Comparison of ENCODE assay signal across 8 cellular contexts in genomic region chr6:36875250-36875633, GRCh38. TPM values are rescaled to one million over a fixed set of nuclear protein-coding genes. Genes with fewer than 3 reads are reported as not detected.
DNase-seq lines count a peak whose midpoint lies in the region; ATAC-seq and TF ChIP-seq lines count a peak whose summit lies in the region.

No MANE protein-coding gene starts in this region.

- CTCF ChIA-PET in CD4-positive, alpha-beta T cell (lab: Charles Lee): interaction anchor here (0.8 to 4.0 kb wide), 8 partner anchors 8 to 296 kb away, joined by 3 to 56 read pairs (median 4); partner anchors contain the start of genes C6orf89 and MTCH1
- CTCF ChIA-PET in HEK293T (lab: Yijun Ruan, JAX): interaction anchor here (1.0 to 2.7 kb wide), 5 partner anchors 10 to 143 kb away, joined by 3 to 13 read pairs (median 9); partner anchors contain the start of gene C6orf89

- H3K27me3 Mint-ChIP-seq in CD4-positive, alpha-beta T cell: peaks cover 17% of the 10 kb centered on the region
- peaks cover 19 to 26% of the 10 kb centered on the region in 2 donors for H3K27me3 Mint-ChIP-seq in effector memory CD8-positive, alpha-beta T cell

- H3K9me3 Mint-ChIP-seq in CD4-positive, alpha-beta T cell: no peaks in the 10 kb centered on the region
- no peaks in the 10 kb centered on the region for H3K9me3 Mint-ChIP-seq in effector memory CD8-positive, alpha-beta T cell

- H3K4me1 ChIP-seq in neuron (ENCODE audit: insufficient read depth, low read length): peaks cover 19% of the 10 kb centered on the region

- H3K27ac Mint-ChIP-seq in CD4-positive, alpha-beta T cell: peak overlapping the region; percentile 95
- H3K27ac Mint-ChIP-seq in effector memory CD8-positive, alpha-beta T cell: peak overlapping the region; percentile 96

- peak overlapping the region; percentile 55 for H2AFZ ChIP-seq in neuron (ENCODE audit: low read depth, low read length)

- peak overlapping the region; percentile 87 for H3K4me3 ChIP-seq in neuron (ENCODE audit: low read length)

- H3K4me1 Mint-ChIP-seq in CD4-positive, alpha-beta T cell (ENCODE audit: low read depth): peaks cover 41% of the 10 kb centered on the region
- H3K4me1 Mint-ChIP-seq in effector memory CD8-positive, alpha-beta T cell (ENCODE audit: low read depth in 2 of 2): peaks cover 16 to 25% of the 10 kb centered on the region in 2 donors

- H3K27me3 ChIP-seq in CD4-positive, alpha-beta T cell (ENCODE audit: control insufficient read depth, insufficient read depth, low read length): no peaks in the 10 kb centered on the region
- H3K27me3 ChIP-seq in neuron (ENCODE audit: insufficient read depth, low read length): no peaks in the 10 kb centered on the region

- TF ChIP-seq CTCF in CD4-positive, alpha-beta T cell (IDR thresholded peaks at IDR 0.05): no peak

- peak overlapping the region; percentile 80 for H3K27ac ChIP-seq in CD4-positive, alpha-beta T cell (ENCODE audit: low read depth, low read length)

- no peak for DNase-seq in CD4-positive, alpha-beta T cell
- peak; percentile 50 for DNase-seq in NCI-H69 (lab: John Stamatoyannopoulos, UW)
- no peak for DNase-seq in effector memory CD8-positive, alpha-beta T cell
- no peak for DNase-seq in HEK293T (ENCODE audit: extremely low spot score)
- no peak for DNase-seq in central memory CD4-positive, alpha-beta T cell

- no peak for ATAC-seq in CD4-positive, alpha-beta T cell (ENCODE audit: poor library complexity)
- ATAC-seq in effector memory CD8-positive, alpha-beta T cell (replicated peaks): no peak
- no peak for ATAC-seq in GM19324 (IDR thresholded peaks at IDR 0.05; ENCODE audit: low FRiP score, unreplicated experiment)
- no peak for ATAC-seq in GM21360 (IDR thresholded peaks at IDR 0.05; ENCODE audit: unreplicated experiment)

- peaks cover 24% of the 10 kb centered on the region for H3K36me3 Mint-ChIP-seq in CD4-positive, alpha-beta T cell (ENCODE audit: low read depth)
- H3K36me3 Mint-ChIP-seq in effector memory CD8-positive, alpha-beta T cell (ENCODE audit: insufficient read depth): peaks cover 14% of the 10 kb centered on the region

- peaks cover 18% of the 10 kb centered on the region for H3K36me3 ChIP-seq in neuron (ENCODE audit: insufficient read depth, low read length)

- POLR2A ChIA-PET in CD4-positive, alpha-beta T cell (lab: Charles Lee): interaction anchor here (0.7 to 3.5 kb wide), 15 partner anchors 10 to 557 kb away, joined by 3 to 54 read pairs (median 6); partner anchors contain the start of genes C6orf89, CMTR1, MTCH1 and PI16
- POLR2A ChIA-PET in HEK293T (lab: Yijun Ruan, JAX): interaction anchor here (0.7 to 4.1 kb wide), 24 partner anchors 10 to 558 kb away, joined by 3 to 70 read pairs (median 4); partner anchors contain the start of genes C6orf89, CMTR1 and MTCH1

- H3K4me3 Mint-ChIP-seq in CD4-positive, alpha-beta T cell: peak overlapping the region; percentile 95
- H3K4me3 Mint-ChIP-seq in effector memory CD8-positive, alpha-beta T cell: peak overlapping the region; percentile 92 to 96

- H3K9me3 ChIP-seq in CD4-positive, alpha-beta T cell (ENCODE audit: control insufficient read depth, low read length): no peaks in the 10 kb centered on the region
- H3K9me3 ChIP-seq in neuron (ENCODE audit: low read length): no peaks in the 10 kb centered on the region

- intact Hi-C loops in CD4-positive, alpha-beta T cell (cut with DNase I, micrococcal nuclease): loop anchor here (2.0 to 10.0 kb wide), 3 partner anchors 38 to 850 kb away; partner anchors contain the start of genes MAPK14 (in 1 of the 2) and SLC26A8 (in 1 of the 2)

TF ChIP-seq in HEK293T, 16 proteins besides CTCF, POLR2A, EP300 and RAD21:
- TF ChIP-seq CTBP1 (IDR thresholded peaks at IDR 0.05; ENCODE audit: borderline replicate concordance): no peak
- TF ChIP-seq L3MBTL2 (conservative IDR thresholded peaks at IDR 0.05): no peak
- no peak for TF ChIP-seq ZNF384 (IDR thresholded peaks at IDR 0.05)
- TF ChIP-seq TARDBP (IDR thresholded peaks at IDR 0.05): no peak
- no peak for TF ChIP-seq BHLHE40 (IDR thresholded peaks at IDR 0.05; ENCODE audit: borderline replicate concordance)
- no peak for TF ChIP-seq ARNT (IDR thresholded peaks at IDR 0.05)
- TF ChIP-seq FOXA1 (IDR thresholded peaks at IDR 0.05): no peak
- no peak for TF ChIP-seq HDGF (IDR thresholded peaks at IDR 0.05; ENCODE audit: borderline replicate concordance)
- TF ChIP-seq ELF4 (IDR thresholded peaks at IDR 0.05): no peak
- no peak for TF ChIP-seq FOXM1 (IDR thresholded peaks at IDR 0.05; ENCODE audit: borderline replicate concordance)
- TF ChIP-seq FOXK2 (IDR thresholded peaks at IDR 0.05): no peak
- TF ChIP-seq SP1 (IDR thresholded peaks at IDR 0.05): no peak

RNA-seq across cellular contexts. Expression of gene PPIL1, which starts 0.6 kb away (rescaled TPM):
- total RNA-seq in CD4-positive, alpha-beta T cell: 1 to 10 TPM; 1.8 to 2.2 TPM

RNA-seq across cellular contexts. Expression of gene C6orf89, which starts 10.5 kb away (rescaled TPM):
- total RNA-seq in CD4-positive, alpha-beta T cell: 10 to 100 TPM; 23.7 to 24.0 TPM

RNA-seq across cellular contexts. Expression of gene CPNE5, which starts 36.0 kb away (rescaled TPM):
- total RNA-seq in CD4-positive, alpha-beta T cell: under 1 TPM; 0.19 to 0.28 TPM
